ENCODE assay signal across 24 cellular contexts in the genomic region with DNA sequence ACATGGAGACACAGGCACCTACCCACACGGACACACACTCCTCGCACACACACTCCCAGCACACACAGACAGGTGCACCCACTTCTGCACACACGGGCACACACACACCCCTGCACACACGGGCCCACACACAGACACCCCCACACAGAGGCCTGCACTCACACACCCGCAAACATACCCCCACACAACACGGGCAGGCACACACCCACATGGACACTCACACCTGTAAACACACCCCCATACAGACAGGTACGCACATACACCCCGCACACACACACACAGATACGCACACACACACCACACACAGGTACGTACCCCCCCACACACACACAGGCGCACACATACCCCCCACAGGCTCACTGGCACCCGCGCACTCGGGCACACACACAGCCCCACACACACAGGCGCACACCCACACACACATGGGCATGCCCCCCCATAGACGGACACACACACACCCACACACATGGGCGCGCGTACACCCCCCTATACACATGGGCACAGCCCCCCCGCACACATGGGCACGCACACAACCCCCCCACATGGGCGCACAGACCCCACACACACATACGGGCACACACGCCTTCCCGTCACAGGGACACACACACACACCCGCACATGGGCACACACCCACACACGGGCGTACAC. TPM values are rescaled to one million over a fixed set of nuclear protein-coding genes. Genes with fewer than 3 reads are reported as not detected.
DNase-seq lines count a peak whose midpoint lies in the region; ATAC-seq, FAIRE-seq and TF ChIP-seq lines count a peak whose summit lies in the region.
"Had no signal": no experiment of that assay in that cellular context is flagged by ENCODE, and none has a peak within 500 bp of the region (broad histone marks: within the 10 kb centered on the region; RNA-seq: fewer than 3 reads in every experiment).

No MANE protein-coding gene starts in this region.

- H3K27me3 Mint-ChIP-seq in CD4-positive, alpha-beta T cell = no peaks in the 10 kb centered on the region
- H3K27me3 Mint-ChIP-seq in central memory CD8-positive, alpha-beta T cell = no peaks in the 10 kb centered on the region
- H3K27me3 Mint-ChIP-seq in neural crest cell (ENCODE audit: low read depth) = no peaks in the 10 kb centered on the region
- H3K27me3 Mint-ChIP-seq: B cell, IgD-negative memory B cell had no signal

- H3K9me3 Mint-ChIP-seq in CD4-positive, alpha-beta T cell = no peaks in the 10 kb centered on the region
- H3K9me3 Mint-ChIP-seq in central memory CD8-positive, alpha-beta T cell = no peaks in the 10 kb centered on the region
- no peaks in the 10 kb centered on the region for H3K9me3 Mint-ChIP-seq in neural crest cell
- H3K9me3 Mint-ChIP-seq: CD14-positive monocyte, GM23338, IgD-negative memory B cell had no signal

- no peak for FAIRE-seq in D721Med (lab: Jason Lieb, UNC)
- FAIRE-seq: A549 had no signal

- H3K27ac ChIP-seq in CD4-positive, alpha-beta T cell (ENCODE audit: low read depth, low read length) = no peak overlapping the region
- H3K27ac ChIP-seq in vagina = no peak overlapping the region
- H3K27ac ChIP-seq: A549 had no signal

- ATAC-seq in CD4-positive, alpha-beta T cell (ENCODE audit: poor library complexity) = no peak
- ATAC-seq in central memory CD8-positive, alpha-beta T cell (replicated peaks; ENCODE audit: extremely low read depth, poor library complexity, severe bottlenecking) = no peak
- ATAC-seq in GM19397 (IDR thresholded peaks at IDR 0.05; ENCODE audit: unreplicated experiment) (no peak), HG03571 (IDR thresholded peaks at IDR 0.05; ENCODE audit: unreplicated experiment) (no peak)
- ATAC-seq: A549, GM23338, Panc1 had no signal

- TF ChIP-seq CTCF in CD4-positive, alpha-beta T cell (IDR thresholded peaks at IDR 0.05) = no peak
- TF ChIP-seq CTCF in neural crest cell (conservative IDR thresholded peaks at IDR 0.05) (no peak), D721Med (IDR thresholded peaks at IDR 0.05; ENCODE audit: insufficient read depth, missing control alignments) (no peak), vagina (IDR thresholded peaks at IDR 0.05) (no peak)

- H3K36me3 ChIP-seq in H7 (replicated peaks; ENCODE audit: control insufficient read depth, insufficient read depth, low read length) (peaks cover 2% of the 10 kb centered on the region), vagina (peaks cover 0 to 23% of the 10 kb centered on the region in 2 donors)

- H3K36me3 Mint-ChIP-seq in CD4-positive, alpha-beta T cell (ENCODE audit: low read depth) = peaks cover 15% of the 10 kb centered on the region
- H3K36me3 Mint-ChIP-seq in central memory CD8-positive, alpha-beta T cell (ENCODE audit: insufficient read depth) = peaks cover 11% of the 10 kb centered on the region
- H3K36me3 Mint-ChIP-seq in neural crest cell (ENCODE audit: low read depth) = peaks cover 7% of the 10 kb centered on the region

- H3K27ac Mint-ChIP-seq in CD4-positive, alpha-beta T cell = no peak overlapping the region
- peak overlapping the region; percentile 73 for H3K27ac Mint-ChIP-seq in central memory CD8-positive, alpha-beta T cell (ENCODE audit: low read depth)
- H3K27ac Mint-ChIP-seq in neural crest cell (ENCODE audit: unreplicated experiment) = peak overlapping the region; percentile 35
- H3K27ac Mint-ChIP-seq: B cell, GM23338, IgD-negative memory B cell had no signal

- no peaks in the 10 kb centered on the region for H3K4me1 ChIP-seq in vagina
- H3K4me1 ChIP-seq: A549 had no signal

- CTCF ChIA-PET in CD4-positive, alpha-beta T cell (lab: Charles Lee) = no interaction called here

- POLR2A ChIA-PET in CD4-positive, alpha-beta T cell (lab: Charles Lee) = no interaction called here

- H3K4me3 ChIP-seq in H7 (ENCODE audit: insufficient read depth, low read depth, low read length) (no peak overlapping the region), vagina (no peak overlapping the region)
- H3K4me3 ChIP-seq: A549, GM23338 had no signal

- H3K4me1 Mint-ChIP-seq in CD4-positive, alpha-beta T cell (ENCODE audit: low read depth) = no peaks in the 10 kb centered on the region
- H3K4me1 Mint-ChIP-seq in central memory CD8-positive, alpha-beta T cell = peaks cover 6% of the 10 kb centered on the region
- no peaks in the 10 kb centered on the region for H3K4me1 Mint-ChIP-seq in neural crest cell

- no peak for DNase-seq in CD4-positive, alpha-beta T cell
- DNase-seq in H7 (peak; percentile 30), neural crest cell (ENCODE audit: low read depth, low spot score) (no peak), D721Med (ENCODE audit: insufficient read length, low spot score) (no peak), vagina (ENCODE audit: extremely low spot score in 2 of 2) (no peak)
- DNase-seq in central memory CD8-positive, alpha-beta T cell (ENCODE audit: low spot score in 2 of 2) = no peak
- DNase-seq: DMS79; HCEC 1CT; Karpas-422; MV-4-11; NCI-H1105 treated with DMSO at 0.1 percent for 48 hours; NCI-H2029 treated with DMSO at 0.1 percent for 48 hours; NCI-H226; NCI-H510A treated with DMSO at 0.1 percent for 48 hours; NCI-H748 treated with DMSO at 0.1 percent for 48 hours; NK-92 treated with Interleukin-12 subunit alpha and Interleukin-12 subunit beta, amount 100 ng/mL, for 24 hours had no signal

- H3K4me3 Mint-ChIP-seq in CD4-positive, alpha-beta T cell = peak overlapping the region; percentile 15
- no peak overlapping the region for H3K4me3 Mint-ChIP-seq in central memory CD8-positive, alpha-beta T cell
- H3K4me3 Mint-ChIP-seq in neural crest cell = peak overlapping the region; percentile 51
- H3K4me3 Mint-ChIP-seq: B cell, CD14-positive monocyte, GM23338, IgD-negative memory B cell had no signal

- no peaks in the 10 kb centered on the region for H3K9me3 ChIP-seq in CD4-positive, alpha-beta T cell (ENCODE audit: control insufficient read depth, low read length)
- H3K9me3 ChIP-seq in vagina = no peaks in the 10 kb centered on the region
- H3K9me3 ChIP-seq: A549 had no signal

- TF ChIP-seq POLR2A in vagina (IDR thresholded peaks at IDR 0.05) = no peak

- intact Hi-C loops in CD4-positive, alpha-beta T cell (cut with DNase I, micrococcal nuclease) = no loop called here
- intact Hi-C loops in vagina (cut with DNase I) = no loop called here

- no peaks in the 10 kb centered on the region for H3K27me3 ChIP-seq in CD4-positive, alpha-beta T cell (ENCODE audit: control insufficient read depth, insufficient read depth, low read length)
- H3K27me3 ChIP-seq in H7 (ENCODE audit: control insufficient read depth, insufficient read depth, low read length) (no peaks in the 10 kb centered on the region), vagina (no peaks in the 10 kb centered on the region)

RNA-seq across cellular contexts. Expression of a gene that starts 6.1 kb away (rescaled TPM):
- total RNA-seq in CD4-positive, alpha-beta T cell = 10 to 100 TPM; 17.0 to 19.5 TPM
- total RNA-seq in H7 (2014; rRNA removed; shearing (Covaris generic)) = 105 and 113 TPM in 2 replicates
- total RNA-seq in neural crest cell (54.4 and 58.0 TPM in 2 replicates), vagina (21.9 TPM)

RNA-seq across cellular contexts. Expression of a gene that starts 22.3 kb away (rescaled TPM):
- 1 to 10 TPM in 1 of 2 experiments, under 1 TPM in 1; 0.75 to 1.5 TPM for total RNA-seq in CD4-positive, alpha-beta T cell
- total RNA-seq in H7 (2014; rRNA removed; shearing (Covaris generic)) = 13.6 and 14.3 TPM in 2 replicates
- total RNA-seq in neural crest cell (13.4 and 16.9 TPM in 2 replicates), vagina (3.9 TPM)

RNA-seq across cellular contexts. Expression of a gene that starts 46.5 kb away (rescaled TPM):
- total RNA-seq in CD4-positive, alpha-beta T cell = 10 to 100 TPM; 44.3 to 49.1 TPM
- 43.5 and 44.1 TPM in 2 replicates for total RNA-seq in H7 (2014; rRNA removed; shearing (Covaris generic))
- total RNA-seq in neural crest cell = 45.1 and 50.0 TPM in 2 replicates
- total RNA-seq in vagina = 17.7 TPM

RNA-seq across cellular contexts. Expression of a gene that starts 56.6 kb away (rescaled TPM):
- total RNA-seq in CD4-positive, alpha-beta T cell = 100 to 1,000 TPM in 1 of 2 experiments, 10 to 100 TPM in 1; 95.4 to 101 TPM
- 80.7 and 94.3 TPM in 2 replicates for total RNA-seq in H7 (2014; rRNA removed; shearing (Covaris generic))
- total RNA-seq in neural crest cell (132 and 134 TPM in 2 replicates), vagina (105 TPM)
